In the genomic region with DNA sequence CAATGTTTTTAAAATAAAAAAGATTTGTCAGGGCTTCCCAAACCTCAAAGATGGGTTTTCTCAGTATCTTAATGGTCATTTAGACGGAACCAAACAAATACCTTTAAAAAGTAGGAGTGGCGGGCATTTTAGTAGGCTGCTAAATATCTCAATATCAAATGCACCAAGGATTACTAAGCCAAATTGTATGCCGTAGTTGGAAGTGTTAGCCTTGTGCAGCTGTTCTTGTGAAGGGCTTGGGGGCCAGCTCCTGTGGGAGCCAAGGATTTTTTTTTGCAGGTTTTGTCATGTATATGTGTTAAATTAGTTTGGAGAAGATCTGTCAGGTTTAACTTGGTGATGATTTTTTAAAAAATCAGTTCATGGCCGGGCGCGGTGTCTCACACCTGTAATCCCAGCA, we compare ENCODE assay signal across 30 cellular contexts.
"Had no signal": no experiment of that assay in that cellular context is flagged by ENCODE, and none has a peak within 500 bp of the region (broad histone marks: within the 10 kb centered on the region; RNA-seq: fewer than 3 reads in every experiment).

No MANE protein-coding gene starts in this region.

- DNase-seq: activated CD4-positive, alpha-beta T cell treated with anti-CD3 and anti-CD28 coated beads for 1 hour; activated CD4-positive, alpha-beta T cell treated with anti-CD3 and anti-CD28 coated beads for 48 hours; activated CD4-positive, alpha-beta T cell treated with anti-CD3 and anti-CD28 coated beads, Interleukin-2, amount 50 U/mL, for 4 hours; activated CD4-positive, CD25-positive, alpha-beta regulatory T cell; activated CD8-positive, alpha-beta memory T cell treated with anti-CD3 and anti-CD28 coated beads, Interleukin-2, amount 50 U/mL, for 4 hours; activated gamma-delta T cell treated with Interleukin-2 at 50 U/mL for 16 hours; activated naive CD4-positive, alpha-beta T cell treated with anti-CD3 and anti-CD28 coated beads, Interleukin-2, amount 10 ng/mL, durations not matched to agents 7 days and 5 days; activated naive CD8-positive, alpha-beta T cell treated with anti-CD3 and anti-CD28 coated beads, Interleukin-2, amount 50 U/mL, for 24 hours; activated T-cell treated with anti-CD3 and anti-CD28 coated beads for 4 hours; activated T-cell treated with anti-CD3 and anti-CD28 coated beads, Interleukin-2, amount 50 U/mL, for 4 hours; anterior cingulate cortex; caudate nucleus; NCI-H1092 treated with DMSO at 0.1 percent for 48 hours; NCI-H1417; NCI-H146; NCI-H187; NCI-H2029 treated with DMSO at 0.1 percent for 48 hours; NCI-H2107; NCI-H2171; NCI-H510A; NCI-H526; NCI-H748 treated with DMSO at 0.1 percent for 48 hours; NK-92 treated with Interleukin-12 subunit alpha and Interleukin-12 subunit beta, amount 100 ng/mL, for 24 hours; PC-9; T1000; WERI-Rb-1 had no signal

- H3K9ac ChIP-seq: KMS-11 had no signal

- H3K27ac ChIP-seq: KMS-11, PC-9, RWPE1, WERI-Rb-1 had no signal

- H3K36me3 ChIP-seq: WERI-Rb-1 had no signal

- H3K4me2 ChIP-seq: KMS-11, PC-9 had no signal

- H2AFZ ChIP-seq: PC-9 had no signal

- ATAC-seq: activated naive CD8-positive, alpha-beta T cell treated with anti-CD3 and anti-CD28 coated beads, Interleukin-2, amount 50 U/mL, for 24 hours; activated T-cell treated with anti-CD3 and anti-CD28 coated beads, Interleukin-2, amount 50 U/mL, for 4 hours; Right ventricle myocardium inferior had no signal

- H3K4me3 ChIP-seq: PC-9, SK-N-MC had no signal
